Comparison of ENCODE assay signal across 18 cellular contexts in genomic region chr4:30753316-30753715, GRCh38. TPM values are rescaled to one million over a fixed set of nuclear protein-coding genes. Genes with fewer than 3 reads are reported as not detected.
A peak's percentile ranks its signal among the peaks of the same experiment; 100 is the strongest.
DNase-seq lines count a peak whose midpoint lies in the region; ATAC-seq and TF ChIP-seq lines count a peak whose summit lies in the region.
"Had no signal": no experiment of that assay in that cellular context is flagged by ENCODE, and none has a peak within 500 bp of the region (broad histone marks: within the 10 kb centered on the region; RNA-seq: fewer than 3 reads in every experiment).

No MANE protein-coding gene starts in this region.

- peaks cover 7% of the 10 kb centered on the region for H3K4me1 ChIP-seq in adipocyte (ENCODE audit: control insufficient read depth, insufficient read depth, low read length)
- peaks cover 2% of the 10 kb centered on the region for H3K4me1 ChIP-seq in stomach smooth muscle (ENCODE audit: control insufficient read depth, insufficient read depth, low read length)
- H3K4me1 ChIP-seq: BLaER1, lower lobe of right lung, prostate gland had no signal

- H3K9me3 ChIP-seq in adipocyte (ENCODE audit: control insufficient read depth, low read length) (no peaks in the 10 kb centered on the region), stomach smooth muscle (ENCODE audit: control insufficient read depth in 2 of 2, low read length in 2 of 2) (no peaks in the 10 kb centered on the region)
- H3K9me3 ChIP-seq: BLaER1, lower lobe of right lung, prostate gland had no signal

- no peaks in the 10 kb centered on the region for H3K27me3 Mint-ChIP-seq in activated T-helper 1 cell treated with anti-CD3 and anti-CD28 coated beads, Interleukin-12 subunit alpha, Interleukin-12 subunit beta, Interleukin-2, Interleukin-4 antibody, amounts not matched to agents 30 ng/mL and 10 ng/mL and 1 ng/mL, durations not matched to agents 14 hours and 24 hours and 36 hours (ENCODE audit: insufficient read depth)

- TF ChIP-seq CTCF in fibroblast of pulmonary artery (IDR thresholded peaks at IDR 0.05; ENCODE audit: low read length, missing control alignments) = no peak

- H3K9ac ChIP-seq in adipocyte (ENCODE audit: low read length) (no peak overlapping the region), stomach smooth muscle (ENCODE audit: low read length in 2 of 2) (peak overlapping the region in 1 of 2 donors; percentile 12)
- H3K9ac ChIP-seq: BLaER1 had no signal

- H3K27ac Mint-ChIP-seq in activated T-helper 1 cell treated with anti-CD3 and anti-CD28 coated beads, Interleukin-12 subunit alpha, Interleukin-12 subunit beta, Interleukin-2, Interleukin-4 antibody, amounts not matched to agents 30 ng/mL and 10 ng/mL and 1 ng/mL, durations not matched to agents 14 hours and 24 hours and 36 hours = no peak overlapping the region
- H3K27ac Mint-ChIP-seq: nephron had no signal

- H3K27me3 ChIP-seq in adipocyte (replicated peaks; ENCODE audit: control insufficient read depth, insufficient read depth, low read length) = no peaks in the 10 kb centered on the region
- H3K27me3 ChIP-seq in stomach smooth muscle (ENCODE audit: control insufficient read depth in 1 of 2, insufficient read depth in 2 of 2, low read length in 2 of 2) = no peaks in the 10 kb centered on the region
- H3K27me3 ChIP-seq: BLaER1, dorsolateral prefrontal cortex had no signal

- H3K4me1 Mint-ChIP-seq in activated T-helper 1 cell treated with anti-CD3 and anti-CD28 coated beads, Interleukin-12 subunit alpha, Interleukin-12 subunit beta, Interleukin-2, Interleukin-4 antibody, amounts not matched to agents 30 ng/mL and 10 ng/mL and 1 ng/mL, durations not matched to agents 14 hours and 24 hours and 36 hours (ENCODE audit: low read depth) = no peaks in the 10 kb centered on the region
- H3K4me1 Mint-ChIP-seq: nephron had no signal

- no peaks in the 10 kb centered on the region for H3K36me3 Mint-ChIP-seq in activated T-helper 1 cell treated with anti-CD3 and anti-CD28 coated beads, Interleukin-12 subunit alpha, Interleukin-12 subunit beta, Interleukin-2, Interleukin-4 antibody, amounts not matched to agents 30 ng/mL and 10 ng/mL and 1 ng/mL, durations not matched to agents 14 hours and 24 hours and 36 hours (ENCODE audit: low read depth)

- H3K36me3 ChIP-seq in adipocyte (ENCODE audit: control insufficient read depth, insufficient read depth, low read length, severe bottlenecking) = no peaks in the 10 kb centered on the region
- H3K36me3 ChIP-seq in stomach smooth muscle (ENCODE audit: control insufficient read depth in 2 of 2, insufficient read depth in 2 of 2, low read length in 2 of 2) = no peaks in the 10 kb centered on the region
- H3K36me3 ChIP-seq: BLaER1, lower lobe of right lung, prostate gland had no signal

- H3K4me3 Mint-ChIP-seq in activated T-helper 1 cell treated with anti-CD3 and anti-CD28 coated beads, Interleukin-12 subunit alpha, Interleukin-12 subunit beta, Interleukin-2, Interleukin-4 antibody, amounts not matched to agents 30 ng/mL and 10 ng/mL and 1 ng/mL, durations not matched to agents 14 hours and 24 hours and 36 hours = no peak overlapping the region
- H3K4me3 Mint-ChIP-seq: nephron had no signal

- no peak overlapping the region for H3K4me3 ChIP-seq in adipocyte (ENCODE audit: low read length)
- no peak overlapping the region for H3K4me3 ChIP-seq in fibroblast of pulmonary artery (replicated peaks; ENCODE audit: low read depth, low read length)
- H3K4me3 ChIP-seq in stomach smooth muscle (ENCODE audit: low read length in 2 of 2) = peak overlapping the region in 1 of 2 donors; percentile 0
- H3K4me3 ChIP-seq: BLaER1, dorsolateral prefrontal cortex, lower lobe of right lung, prostate gland had no signal

- H3K9me3 Mint-ChIP-seq in activated T-helper 1 cell treated with anti-CD3 and anti-CD28 coated beads, Interleukin-12 subunit alpha, Interleukin-12 subunit beta, Interleukin-2, Interleukin-4 antibody, amounts not matched to agents 30 ng/mL and 10 ng/mL and 1 ng/mL, durations not matched to agents 14 hours and 24 hours and 36 hours = no peaks in the 10 kb centered on the region
- H3K9me3 Mint-ChIP-seq: nephron had no signal

- H3K27ac ChIP-seq in stomach smooth muscle (ENCODE audit: low read length) = peak overlapping the region; percentile 56
- H3K27ac ChIP-seq: BLaER1, dorsolateral prefrontal cortex, lower lobe of right lung, prostate gland had no signal

- DNase-seq in HT1080 (ENCODE audit: low read depth) (peak; percentile 34), adipocyte (ENCODE audit: low read depth) (peak; percentile 41), fibroblast of pulmonary artery (ENCODE audit: low read depth) (peak; percentile 60), HuH-7.5 (ENCODE audit: low spot score) (no peak)
- DNase-seq in activated T-helper 1 cell treated with anti-CD3 and anti-CD28 coated beads, Interleukin-12 subunit alpha, Interleukin-12 subunit beta, Interleukin-2, Interleukin-4 antibody, amounts not matched to agents 30 ng/mL and 10 ng/mL and 1 ng/mL, durations not matched to agents 14 hours and 24 hours and 36 hours (ENCODE audit: low spot score) = no peak
- DNase-seq: activated gamma-delta T cell; aorta; dorsolateral prefrontal cortex; lower lobe of right lung; NCI-H187 treated with DMSO at 0.1 percent for 48 hours; NCI-H526 treated with DMSO at 0.1 percent for 48 hours; stimulated activated CD4-positive, alpha-beta T cell treated with anti-CD3 and anti-CD28 coated beads, Interleukin-15, amount 100 ng/mL, for 24 hours had no signal

- intact Hi-C loops in activated T-helper 1 cell treated with anti-CD3 and anti-CD28 coated beads, Interleukin-12 subunit alpha, Interleukin-12 subunit beta, Interleukin-2, Interleukin-4 antibody, amounts not matched to agents 30 ng/mL and 10 ng/mL and 1 ng/mL, durations not matched to agents 14 hours and 24 hours and 36 hours (cut with micrococcal nuclease) = no loop called here

- no peak for ATAC-seq in HG02884 (IDR thresholded peaks at IDR 0.05; ENCODE audit: unreplicated experiment)
- ATAC-seq: lower lobe of right lung, Panc1 had no signal

RNA-seq across cellular contexts. Expression of gene PCDH7, which starts 33.1 kb away (rescaled TPM):
- total RNA-seq in HT1080 (2014; rRNA removed; shearing (Covaris generic)) = 1.2 and 1.8 TPM in 2 replicates
- 0.14 and 0.20 TPM in 2 replicates for polyA plus RNA-seq in HT1080 (2015; cell fraction: cytosol; rRNA removed)
- polyA plus RNA-seq in HT1080 (2015; cell fraction: nucleus; rRNA removed) = 0.35 and 0.48 TPM in 2 replicates
- total RNA-seq in activated T-helper 1 cell treated with anti-CD3 and anti-CD28 coated beads, Interleukin-12 subunit alpha, Interleukin-12 subunit beta, Interleukin-2, Interleukin-4 antibody, amounts not matched to agents 30 ng/mL and 10 ng/mL and 1 ng/mL, durations not matched to agents 14 hours and 24 hours and 36 hours = not detected in 2 replicates

Comparison
In these comparisons a context has a peak if more than half of its experiments do, and no peak if none do; other contexts are left out.
1. DNase-seq: peak in HT1080 (single experiment), adipocyte (single experiment) and fibroblast of pulmonary artery (single experiment); none in HuH-7.5 (single experiment) and activated T-helper 1 cell treated with anti-CD3 and anti-CD28 coated beads, Interleukin-12 subunit alpha, Interleukin-12 subunit beta, Interleukin-2, Interleukin-4 antibody, amounts not matched to agents 30 ng/mL and 10 ng/mL and 1 ng/mL, durations not matched to agents 14 hours and 24 hours and 36 hours (single experiment).